ENCODE assay signal across 8 cellular contexts in the genomic region with DNA sequence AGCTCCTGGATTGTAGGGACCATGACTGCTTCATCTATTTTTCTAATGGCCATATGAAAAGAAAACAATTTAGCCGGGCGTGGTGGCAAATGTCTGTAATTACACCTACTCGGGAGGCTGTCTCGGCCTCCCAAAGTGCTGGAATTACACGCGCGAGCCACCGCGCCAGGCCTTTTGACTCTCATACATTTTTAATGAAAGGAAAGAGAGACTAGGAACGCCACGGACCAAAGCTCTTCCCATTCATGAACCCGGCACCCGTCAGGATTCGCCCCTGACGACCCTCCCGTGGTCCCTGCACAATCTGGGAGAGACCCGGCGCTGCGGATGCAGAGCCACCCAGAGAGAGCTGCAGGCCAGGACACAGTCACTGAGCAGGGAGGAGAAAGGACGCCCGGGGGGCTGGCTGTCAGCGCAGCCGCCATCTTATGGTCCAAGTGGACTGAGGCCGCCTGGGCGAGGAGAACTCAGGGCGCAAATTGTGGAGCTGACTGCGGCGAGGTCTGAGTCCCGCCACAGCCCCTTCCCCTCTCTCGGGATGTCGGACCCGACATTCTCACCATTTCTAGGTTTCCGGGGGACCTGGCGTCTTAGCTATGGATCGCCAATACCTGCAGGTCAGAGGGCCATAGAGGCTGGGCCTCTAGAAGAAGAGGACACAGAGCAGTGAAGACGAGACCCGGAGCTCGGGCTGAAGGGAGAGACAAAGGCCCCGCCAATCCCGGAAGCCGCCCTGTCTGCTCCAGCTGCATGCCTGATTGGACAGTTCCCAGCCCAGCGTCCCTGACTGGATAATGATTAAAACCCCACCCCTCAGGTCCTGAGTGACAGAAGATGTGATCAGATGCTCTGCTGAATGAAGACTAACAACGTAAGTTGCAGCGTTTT.
DNase-seq lines count a peak whose midpoint lies in the region; ATAC-seq and TF ChIP-seq lines count a peak whose summit lies in the region.

A gene (minus strand): TSS at position 705 of the 888 bp plus-strand sequence. CDS start 142 bp downstream, at position 563.

- DNase-seq in activated T-helper 1 cell treated with Interleukin-2 at 50 U/mL for 16 hours (ENCODE audit: low read depth) (peak; percentile 74), fibroblast of peridontal ligament (ENCODE audit: extremely low read depth) (peak; percentile 85)
- DNase-seq in stimulated activated naive CD4-positive, alpha-beta T cell treated with Interleukin-2 at 50 U/mL for 16 hours (lab: John Stamatoyannopoulos, UW), result peak; percentile 85

- H4K20me1 ChIP-seq in BLaER1 treated with 17β-estradiol and CSF1 and Interleukin-3, amounts not matched to agents 10 nM and 100 nM, result no peaks in the 10 kb centered on the region
- H4K20me1 ChIP-seq in OCI-LY1 (ENCODE audit: insufficient read depth, low read length), result no peaks in the 10 kb centered on the region

- ATAC-seq in HG03442 (IDR thresholded peaks at IDR 0.05; ENCODE audit: unreplicated experiment), result peak; percentile 76

- peaks cover 11% of the 10 kb centered on the region for H3K4me1 Mint-ChIP-seq in nephron

- peaks cover 59 to 81% (median 69%) of the 10 kb centered on the region in 11 experiments for H3K9me3 ChIP-seq in BLaER1 treated with 17β-estradiol and CSF1 and Interleukin-3, amounts not matched to agents 10 nM and 100 nM (replicated peaks in 1 of 11)
- H3K9me3 ChIP-seq in OCI-LY1 (ENCODE audit: low read length), result no peaks in the 10 kb centered on the region

- peak within 1 kb of the TSS; percentile 96 to 97 (median 97) for H3K4me3 Mint-ChIP-seq in nephron

- H3K4me1 ChIP-seq in BLaER1 treated with 17β-estradiol and CSF1 and Interleukin-3, amounts not matched to agents 10 nM and 100 nM, result peaks cover 4 to 22% (median 9%) of the 10 kb centered on the region in 10 experiments; a peak in 17 of 20 replicates
- peaks cover 11% of the 10 kb centered on the region for H3K4me1 ChIP-seq in OCI-LY1 (ENCODE audit: insufficient read depth, low read length, severe bottlenecking)

- H3K9me2 ChIP-seq in OCI-LY1 (ENCODE audit: low read depth, low read length), result no peaks in the 10 kb centered on the region

- H3K9ac ChIP-seq in BLaER1 treated with 17β-estradiol and CSF1 and Interleukin-3, amounts not matched to agents 10 nM and 100 nM, result peak within 1 kb of the TSS; percentile 81 to 100 (median 97)
- peak within 1 kb of the TSS; percentile 88 for H3K9ac ChIP-seq in OCI-LY1 (ENCODE audit: low read length)

- TF ChIP-seq POLR2A in GM19193 (IDR thresholded peaks at IDR 0.05; ENCODE audit: extremely low read depth, insufficient read depth, insufficient read length), result peak; percentile 65

- peaks cover 19% of the 10 kb centered on the region for H3K9me3 Mint-ChIP-seq in nephron

- H3K4me3 ChIP-seq in BLaER1 treated with 17β-estradiol and CSF1 and Interleukin-3, amounts not matched to agents 10 nM and 100 nM, result peak within 1 kb of the TSS; percentile 61 to 92 (median 84)
- H3K4me3 ChIP-seq in OCI-LY1 (ENCODE audit: low read depth, low read length, poor library complexity, severe bottlenecking), result peak within 1 kb of the TSS; percentile 93

- H3K27ac ChIP-seq in BLaER1 treated with 17β-estradiol and CSF1 and Interleukin-3, amounts not matched to agents 10 nM and 100 nM, result peak within 1 kb of the TSS; percentile 81 to 99 (median 97)
- H3K27ac ChIP-seq in OCI-LY1 (ENCODE audit: low read depth, low read length, poor library complexity, severe bottlenecking), result peak within 1 kb of the TSS; percentile 69

- H3K27me3 ChIP-seq in BLaER1 treated with 17β-estradiol and CSF1 and Interleukin-3, amounts not matched to agents 10 nM and 100 nM, result peaks cover 0 to 12% (median 10%) of the 10 kb centered on the region in 11 experiments; a peak in 16 of 22 replicates
- no peaks in the 10 kb centered on the region for H3K27me3 ChIP-seq in OCI-LY1 (ENCODE audit: insufficient read depth, low read length)

- peak; percentile 24 for TF ChIP-seq CTCF in OCI-LY1 (IDR thresholded peaks at IDR 0.05; ENCODE audit: low read length)
- TF ChIP-seq CTCF in nephron (IDR thresholded peaks at IDR 0.05; ENCODE audit: unreplicated experiment in 3 of 3), result no peak

- peaks cover 20 to 37% (median 34%) of the 10 kb centered on the region in 11 experiments for H3K36me3 ChIP-seq in BLaER1 treated with 17β-estradiol and CSF1 and Interleukin-3, amounts not matched to agents 10 nM and 100 nM
- peaks cover 26% of the 10 kb centered on the region for H3K36me3 ChIP-seq in OCI-LY1 (ENCODE audit: insufficient read depth, low read length)

- H3F3A ChIP-seq in OCI-LY1 (ENCODE audit: insufficient read depth, low read length), result no peaks in the 10 kb centered on the region

- H3K27ac Mint-ChIP-seq in nephron, result peak within 1 kb of the TSS; percentile 94 to 98 (median 95)

- no peaks in the 10 kb centered on the region for H3K79me2 ChIP-seq in OCI-LY1 (ENCODE audit: insufficient read depth, low read length)

- H3K27me3 Mint-ChIP-seq in nephron (ENCODE audit: low read depth), result no peaks in the 10 kb centered on the region

- peak within 1 kb of the TSS; percentile 71; the same call in 1 of the 2 replicates for H2AFZ ChIP-seq in OCI-LY1 (ENCODE audit: low read length)

- peaks cover 38% of the 10 kb centered on the region for H3K36me3 Mint-ChIP-seq in nephron (ENCODE audit: low read depth)

- H3K4me2 ChIP-seq in BLaER1 treated with 17β-estradiol and CSF1 and Interleukin-3, amounts not matched to agents 10 nM and 100 nM, result peak within 1 kb of the TSS; percentile 66 to 79 (median 76)
- H3K4me2 ChIP-seq in OCI-LY1 (ENCODE audit: low read length), result peak within 1 kb of the TSS; percentile 80

Comparison
In these comparisons a context has a peak if more than half of its experiments do, and no peak if none do; other contexts are left out.
1. Peak in every context shown above with its lines: DNase-seq, ATAC-seq, H3K4me3 ChIP-seq and H3K27ac ChIP-seq.